ENCODE assay signal across 16 cellular contexts in the genomic region with DNA sequence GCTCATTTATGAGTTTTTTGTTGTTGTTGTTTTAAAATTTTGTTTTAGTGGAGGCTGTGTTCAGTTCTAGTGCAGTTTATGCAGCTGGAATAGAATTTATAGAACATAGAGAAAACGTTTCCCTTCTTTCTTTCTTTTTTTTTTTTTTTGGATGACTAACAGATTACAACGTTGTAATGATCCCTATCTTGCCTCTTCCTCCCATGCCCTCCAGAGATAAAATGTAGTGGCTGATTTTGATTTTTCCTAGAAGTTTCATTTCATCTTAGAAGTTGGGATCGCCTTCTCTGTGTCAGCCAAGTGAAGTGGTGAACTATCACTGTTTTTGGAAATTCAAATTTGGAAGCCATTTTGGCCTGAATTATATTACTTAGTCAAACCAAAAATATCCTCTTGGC.
DNase-seq lines count a peak whose midpoint lies in the region; ATAC-seq and TF ChIP-seq lines count a peak whose summit lies in the region.
"Had no signal": no experiment of that assay in that cellular context is flagged by ENCODE, and none has a peak within 500 bp of the region (broad histone marks: within the 10 kb centered on the region; RNA-seq: fewer than 3 reads in every experiment).

No MANE protein-coding gene starts in this region.

- no peaks in the 10 kb centered on the region for H4K20me1 ChIP-seq in GM23248 (ENCODE audit: insufficient read depth)

- H3K4me2 ChIP-seq in GM23248 (ENCODE audit: unreplicated experiment), result peak overlapping the region; percentile 44
- H3K4me2 ChIP-seq: PC-9 had no signal

- H3K4me3 Mint-ChIP-seq in type B pancreatic cell, result no peak overlapping the region
- H3K4me3 Mint-ChIP-seq: T-cell had no signal

- no peaks in the 10 kb centered on the region for H3K27me3 ChIP-seq in GM23248 (replicated peaks; ENCODE audit: insufficient read depth)
- H3K27me3 ChIP-seq in lower lobe of right lung (ENCODE audit: low read depth), result no peaks in the 10 kb centered on the region
- H3K27me3 ChIP-seq in stomach smooth muscle (ENCODE audit: control insufficient read depth in 1 of 2, insufficient read depth in 2 of 2, low read length in 2 of 2), result no peaks in the 10 kb centered on the region
- H3K27me3 ChIP-seq: cardiac muscle cell had no signal

- no peaks in the 10 kb centered on the region for H3K36me3 Mint-ChIP-seq in type B pancreatic cell
- H3K36me3 Mint-ChIP-seq: T-cell had no signal

- ATAC-seq in lower lobe of right lung (no peak), HG03108 (IDR thresholded peaks at IDR 0.05; ENCODE audit: unreplicated experiment) (no peak)
- ATAC-seq: T-cell had no signal

- peaks cover 5% of the 10 kb centered on the region for H3K4me1 Mint-ChIP-seq in type B pancreatic cell (ENCODE audit: unreplicated experiment)

- H3F3A ChIP-seq in GM23248 (ENCODE audit: insufficient read depth), result peaks cover 9% of the 10 kb centered on the region; the same call in 1 of the 2 replicates

- no peaks in the 10 kb centered on the region for H3K9me2 ChIP-seq in GM23248 (ENCODE audit: insufficient read depth)

- no peak overlapping the region for H3K27ac Mint-ChIP-seq in type B pancreatic cell
- H3K27ac Mint-ChIP-seq: T-cell had no signal

- H3K79me2 ChIP-seq in GM23248 (ENCODE audit: insufficient read depth), result no peaks in the 10 kb centered on the region

- peaks cover under 1% of the 10 kb centered on the region for H3K9me3 Mint-ChIP-seq in type B pancreatic cell
- H3K9me3 Mint-ChIP-seq: T-cell had no signal

- 10% methylated on average over 3 of the region's 3 CpGs for WGBS in GM23248 (ENCODE audit: low coverage in 1 of 2, low lambda C conversion rate in 2 of 2, missing lambda C conversion rate in 2 of 2), 2 experiments

- H3K4me1 ChIP-seq in GM23248 (ENCODE audit: insufficient read depth) (peaks cover 6% of the 10 kb centered on the region; the same call in 1 of the 2 replicates), lower lobe of right lung (peaks cover 8% of the 10 kb centered on the region), stomach smooth muscle (ENCODE audit: control insufficient read depth, insufficient read depth, low read length) (peaks cover 3% of the 10 kb centered on the region)

- H3K9ac ChIP-seq in GM23248 (no peak overlapping the region), stomach smooth muscle (ENCODE audit: low read length in 2 of 2) (no peak overlapping the region)

- H2AFZ ChIP-seq in GM23248, result peak overlapping the region; percentile 50; the same call in 1 of the 2 replicates
- H2AFZ ChIP-seq: PC-9 had no signal

- H3K9me3 ChIP-seq in GM23248 (ENCODE audit: low read depth), result no peaks in the 10 kb centered on the region
- no peaks in the 10 kb centered on the region for H3K9me3 ChIP-seq in lower lobe of right lung
- H3K9me3 ChIP-seq in stomach smooth muscle (ENCODE audit: control insufficient read depth in 2 of 2, low read length in 2 of 2), result no peaks in the 10 kb centered on the region

- intact Hi-C loops in lower lobe of right lung (cut with DNase I), result no loop called here

- TF ChIP-seq CTCF in WI38 (IDR thresholded peaks at IDR 0.05; ENCODE audit: low read depth, low read length) (no peak), lower lobe of right lung (IDR thresholded peaks at IDR 0.05) (no peak), type B pancreatic cell (conservative IDR thresholded peaks at IDR 0.05) (no peak)

- no peak overlapping the region for H3K27ac ChIP-seq in GM23248
- peak overlapping the region; percentile 57 for H3K27ac ChIP-seq in lower lobe of right lung
- peak overlapping the region; percentile 12 for H3K27ac ChIP-seq in stomach smooth muscle (ENCODE audit: low read length)
- H3K27ac ChIP-seq: C4-2B, cardiac muscle cell, PC-9 had no signal

- H3K36me3 ChIP-seq in GM23248 (ENCODE audit: low read depth) (no peaks in the 10 kb centered on the region), lower lobe of right lung (no peaks in the 10 kb centered on the region), stomach smooth muscle (ENCODE audit: control insufficient read depth in 2 of 2, insufficient read depth in 2 of 2, low read length in 2 of 2) (no peaks in the 10 kb centered on the region)
- H3K36me3 ChIP-seq: cardiac muscle cell had no signal

- no peak overlapping the region for H3K4me3 ChIP-seq in GM23248
- 0 out of 2 replicates have a peak overlapping the region, but pooled peaks have one; percentile 22 for H3K4me3 ChIP-seq in WI38 (ENCODE audit: low read depth, low read length)
- H3K4me3 ChIP-seq in lower lobe of right lung, result no peak overlapping the region
- peak overlapping the region in 1 of 2 donors; percentile 44 for H3K4me3 ChIP-seq in stomach smooth muscle (ENCODE audit: low read length in 2 of 2)
- H3K4me3 ChIP-seq: cardiac muscle cell, PC-9 had no signal

- DNase-seq in GM23248 (peak; percentile 13), lower lobe of right lung (no peak), RPMI8226 (no peak), type B pancreatic cell (ENCODE audit: extremely low spot score, unreplicated experiment) (no peak), HuH-7 (ENCODE audit: low spot score) (no peak)
- DNase-seq: activated CD4-positive, CD25-positive, alpha-beta regulatory T cell; activated naive CD4-positive, alpha-beta T cell treated with anti-CD3 and anti-CD28 coated beads, Interleukin-2, amount 50 U/mL, for 16 hours; DMS53; PC-9; T-cell; trophoblast cell had no signal

- in situ Hi-C loops in GM23248 (cut with MboI), result no loop called here

- no peaks in the 10 kb centered on the region for H3K27me3 Mint-ChIP-seq in type B pancreatic cell
